In the genomic region with DNA sequence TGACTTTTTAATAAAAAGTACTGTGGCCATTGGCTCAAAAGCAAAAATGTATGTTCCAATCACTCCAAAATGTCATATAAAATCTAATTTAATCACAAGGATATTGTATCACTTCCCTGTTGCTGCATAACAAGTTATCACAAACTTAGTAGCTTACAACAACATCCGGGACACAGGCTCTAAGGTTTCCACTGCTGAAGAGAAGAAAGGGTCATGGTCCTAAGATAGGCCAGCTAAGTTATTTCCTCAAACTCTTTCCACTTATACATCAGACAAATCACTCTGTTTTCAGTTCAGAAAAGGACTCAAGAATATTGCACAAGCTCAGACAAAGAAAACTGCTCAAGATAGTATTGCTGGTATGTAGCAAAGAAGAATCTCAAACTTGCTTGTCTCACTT, we compare ENCODE assay signal across 40 cellular contexts.
"Had no signal": no experiment of that assay in that cellular context is flagged by ENCODE, and none has a peak within 500 bp of the region (broad histone marks: within the 10 kb centered on the region; RNA-seq: fewer than 3 reads in every experiment).

No MANE protein-coding gene starts in this region.

- H3K36me3 Mint-ChIP-seq: activated naive CD4-positive, alpha-beta T cell treated with anti-CD3 and anti-CD28 coated beads, Interleukin-2, amount 10 ng/mL, durations not matched to agents 7 days and 5 days; activated naive CD4-positive, alpha-beta T cell treated with anti-CD3 and anti-CD28 coated beads, Interleukin-2, amount 50 U/mL, for 24 hours; activated naive CD4-positive, alpha-beta T cell treated with anti-CD3 and anti-CD28 coated beads, Interleukin-2, amount 50 U/mL, for 72 hours; activated naive CD8-positive, alpha-beta T cell; activated naive CD8-positive, alpha-beta T cell treated with anti-CD3 and anti-CD28 coated beads for 36 hours; activated naive CD8-positive, alpha-beta T cell treated with anti-CD3 and anti-CD28 coated beads, Interleukin-2, amount 10 ng/mL, durations not matched to agents 7 days and 5 days; brain had no signal

- H3K36me3 ChIP-seq: adrenal gland, ascending aorta, brain microvascular endothelial cell, breast epithelium, cardiac muscle cell had no signal

- H3K27ac ChIP-seq: adrenal gland, ascending aorta, body of pancreas, brain microvascular endothelial cell, breast epithelium, cardiac muscle cell had no signal

- H3K4me3 ChIP-seq: adrenal gland, ascending aorta, body of pancreas, breast epithelium, cardiac muscle cell had no signal

- H3K4me3 Mint-ChIP-seq: activated naive CD4-positive, alpha-beta T cell treated with anti-CD3 and anti-CD28 coated beads for 36 hours; activated naive CD4-positive, alpha-beta T cell treated with anti-CD3 and anti-CD28 coated beads, Interleukin-2, amount 10 ng/mL, durations not matched to agents 7 days and 5 days; activated naive CD4-positive, alpha-beta T cell treated with anti-CD3 and anti-CD28 coated beads, Interleukin-2, amount 50 U/mL, for 24 hours; activated naive CD8-positive, alpha-beta T cell; activated naive CD8-positive, alpha-beta T cell treated with anti-CD3 and anti-CD28 coated beads for 36 hours; activated naive CD8-positive, alpha-beta T cell treated with anti-CD3 and anti-CD28 coated beads, Interleukin-2, amount 10 ng/mL, durations not matched to agents 7 days and 5 days; activated naive CD8-positive, alpha-beta T cell treated with anti-CD3 and anti-CD28 coated beads, Interleukin-2, amount 50 U/mL, for 24 hours; activated T-cell treated with anti-CD3 and anti-CD28 coated beads, Interleukin-2, amount 50 U/mL, for 24 hours; activated T-cell treated with anti-CD3 and anti-CD28 coated beads, Interleukin-2, amount 50 U/mL, for 4 hours; activated T-cell treated with anti-CD3 and anti-CD28 coated beads, Interleukin-2, amount 50 U/mL, for 72 hours; activated T-helper 1 cell treated with anti-CD3 and anti-CD28 coated beads, Interleukin-12 subunit alpha, Interleukin-12 subunit beta, Interleukin-2, Interleukin-4 antibody, amounts not matched to agents 30 ng/mL and 10 ng/mL and 1 ng/mL, durations not matched to agents 14 hours and 24 hours and 36 hours; activated T-helper 17 cell treated with anti-CD3 and anti-CD28 coated beads, Interleukin-2, amount 50 U/mL, for 72 hours; brain; central memory CD8-positive, alpha-beta T cell had no signal

- H3K4me1 Mint-ChIP-seq: activated naive CD4-positive, alpha-beta T cell treated with anti-CD3 and anti-CD28 coated beads, Interleukin-2, amount 10 ng/mL, durations not matched to agents 7 days and 5 days; activated naive CD4-positive, alpha-beta T cell treated with anti-CD3 and anti-CD28 coated beads, Interleukin-2, amount 50 U/mL, for 24 hours; activated naive CD8-positive, alpha-beta T cell treated with anti-CD3 and anti-CD28 coated beads for 36 hours; activated naive CD8-positive, alpha-beta T cell treated with anti-CD3 and anti-CD28 coated beads, Interleukin-2, amount 10 ng/mL, durations not matched to agents 7 days and 5 days; activated naive CD8-positive, alpha-beta T cell treated with anti-CD3 and anti-CD28 coated beads, Interleukin-2, amount 50 U/mL, for 24 hours; activated T-helper 17 cell treated with anti-CD3 and anti-CD28 coated beads, Interleukin-2, amount 50 U/mL, for 72 hours; brain; central memory CD8-positive, alpha-beta T cell had no signal

- H3K4me1 ChIP-seq: adrenal gland, ascending aorta, body of pancreas, breast epithelium had no signal

- H3K27me3 ChIP-seq: adrenal gland, ascending aorta, body of pancreas, brain microvascular endothelial cell, breast epithelium, cardiac muscle cell had no signal

- H3K27ac Mint-ChIP-seq: activated naive CD4-positive, alpha-beta T cell treated with anti-CD3 and anti-CD28 coated beads for 36 hours; activated naive CD4-positive, alpha-beta T cell treated with anti-CD3 and anti-CD28 coated beads, Interleukin-2, amount 10 ng/mL, durations not matched to agents 7 days and 5 days; activated naive CD4-positive, alpha-beta T cell treated with anti-CD3 and anti-CD28 coated beads, Interleukin-2, amount 50 U/mL, for 24 hours; activated naive CD4-positive, alpha-beta T cell treated with anti-CD3 and anti-CD28 coated beads, Interleukin-2, amount 50 U/mL, for 72 hours; activated naive CD8-positive, alpha-beta T cell; activated naive CD8-positive, alpha-beta T cell treated with anti-CD3 and anti-CD28 coated beads for 36 hours; activated naive CD8-positive, alpha-beta T cell treated with anti-CD3 and anti-CD28 coated beads, Interleukin-2, amount 10 ng/mL, durations not matched to agents 7 days and 5 days; activated naive CD8-positive, alpha-beta T cell treated with anti-CD3 and anti-CD28 coated beads, Interleukin-2, amount 50 U/mL, for 24 hours; activated T-cell treated with anti-CD3 and anti-CD28 coated beads, Interleukin-2, amount 50 U/mL, for 24 hours; activated T-cell treated with anti-CD3 and anti-CD28 coated beads, Interleukin-2, amount 50 U/mL, for 72 hours; activated T-helper 1 cell treated with anti-CD3 and anti-CD28 coated beads, Interleukin-12 subunit alpha, Interleukin-12 subunit beta, Interleukin-2, Interleukin-4 antibody, amounts not matched to agents 30 ng/mL and 10 ng/mL and 1 ng/mL, durations not matched to agents 14 hours and 24 hours and 36 hours; activated T-helper 17 cell treated with anti-CD3 and anti-CD28 coated beads, Interleukin-2, amount 50 U/mL, for 72 hours; activated T-helper 2 cell treated with anti-CD3 and anti-CD28 coated beads, Interferon-gamma antibody, Interleukin-2, Interleukin-4, amounts not matched to agents 10 μg/mL and 5 μg/mL and 100 μg/mL, durations not matched to agents 14 hours and 24 hours and 36 hours; brain had no signal

- H3K9me3 ChIP-seq: adrenal gland, ascending aorta, body of pancreas, breast epithelium had no signal

- H3K9me3 Mint-ChIP-seq: activated naive CD4-positive, alpha-beta T cell treated with anti-CD3 and anti-CD28 coated beads for 36 hours; activated naive CD4-positive, alpha-beta T cell treated with anti-CD3 and anti-CD28 coated beads, Interleukin-2, amount 10 ng/mL, durations not matched to agents 7 days and 5 days; activated naive CD4-positive, alpha-beta T cell treated with anti-CD3 and anti-CD28 coated beads, Interleukin-2, amount 50 U/mL, for 24 hours; activated naive CD4-positive, alpha-beta T cell treated with anti-CD3 and anti-CD28 coated beads, Interleukin-2, amount 50 U/mL, for 72 hours; activated naive CD8-positive, alpha-beta T cell treated with anti-CD3 and anti-CD28 coated beads for 36 hours; activated naive CD8-positive, alpha-beta T cell treated with anti-CD3 and anti-CD28 coated beads, Interleukin-2, amount 10 ng/mL, durations not matched to agents 7 days and 5 days; activated T-cell treated with anti-CD3 and anti-CD28 coated beads, Interleukin-2, amount 50 U/mL, for 24 hours; activated T-cell treated with anti-CD3 and anti-CD28 coated beads, Interleukin-2, amount 50 U/mL, for 4 hours; activated T-helper 1 cell treated with anti-CD3 and anti-CD28 coated beads, Interleukin-12 subunit alpha, Interleukin-12 subunit beta, Interleukin-2, Interleukin-4 antibody, amounts not matched to agents 30 ng/mL and 10 ng/mL and 1 ng/mL, durations not matched to agents 14 hours and 24 hours and 36 hours; activated T-helper 17 cell treated with anti-CD3 and anti-CD28 coated beads, Interleukin-2, amount 50 U/mL, for 72 hours; activated T-helper 2 cell treated with anti-CD3 and anti-CD28 coated beads, Interferon-gamma antibody, Interleukin-2, Interleukin-4, amounts not matched to agents 10 μg/mL and 5 μg/mL and 100 μg/mL, durations not matched to agents 14 hours and 24 hours and 36 hours; brain had no signal

- DNase-seq: activated effector memory CD4-positive, alpha-beta T cell treated with anti-CD3 and anti-CD28 coated beads, Interleukin-2, amount 50 U/mL, for 16 hours; activated effector memory CD4-positive, alpha-beta T cell treated with Interleukin-2 at 50 U/mL for 16 hours; activated gamma-delta T cell; activated gamma-delta T cell treated with Interleukin-2 at 50 U/mL for 16 hours; activated naive CD4-positive, alpha-beta T cell; activated naive CD4-positive, alpha-beta T cell treated with anti-CD3 and anti-CD28 coated beads for 36 hours; activated naive CD4-positive, alpha-beta T cell treated with anti-CD3 and anti-CD28 coated beads, Interleukin-2, amount 10 ng/mL, durations not matched to agents 7 days and 5 days; activated naive CD4-positive, alpha-beta T cell treated with anti-CD3 and anti-CD28 coated beads, Interleukin-2, amount 50 U/mL, for 16 hours; activated naive CD4-positive, alpha-beta T cell treated with Interleukin-2 at 50 U/mL for 16 hours; activated naive CD8-positive, alpha-beta T cell treated with anti-CD3 and anti-CD28 coated beads for 36 hours; activated naive CD8-positive, alpha-beta T cell treated with anti-CD3 and anti-CD28 coated beads, Interleukin-2, amount 10 ng/mL, durations not matched to agents 7 days and 5 days; activated naive CD8-positive, alpha-beta T cell treated with anti-CD3 and anti-CD28 coated beads, Interleukin-2, amount 50 U/mL, for 24 hours; activated T-cell treated with anti-CD3 and anti-CD28 coated beads, Interleukin-2, amount 50 U/mL, for 1 hour; activated T-cell treated with anti-CD3 and anti-CD28 coated beads, Interleukin-2, amount 50 U/mL, for 24 hours; activated T-cell treated with anti-CD3 and anti-CD28 coated beads, Interleukin-2, amount 50 U/mL, for 4 hours; activated T-cell treated with anti-CD3 and anti-CD28 coated beads, Interleukin-2, amount 50 U/mL, for 48 hours; activated T-cell treated with anti-CD3 and anti-CD28 coated beads, Interleukin-2, amount 50 U/mL, for 72 hours; adrenal gland; amniotic stem cell; amygdala; anterior cingulate cortex; aorta; body of pancreas; brain microvascular endothelial cell; caudate nucleus; central memory CD4-positive, alpha-beta T cell; cerebellar nuclear complex had no signal

- FAIRE-seq: astrocyte, bronchial epithelial cell had no signal

- ATAC-seq: activated naive CD4-positive, alpha-beta T cell treated with anti-CD3 and anti-CD28 coated beads, Interleukin-2, amount 50 U/mL, for 72 hours; activated naive CD8-positive, alpha-beta T cell treated with anti-CD3 and anti-CD28 coated beads, Interleukin-2, amount 50 U/mL, for 24 hours; activated T-cell treated with anti-CD3 and anti-CD28 coated beads, Interleukin-2, amount 50 U/mL, for 4 hours; activated T-cell treated with anti-CD3 and anti-CD28 coated beads, Interleukin-2, amount 50 U/mL, for 72 hours; activated T-helper 17 cell treated with anti-CD3 and anti-CD28 coated beads, Interleukin-2, amount 50 U/mL, for 72 hours; body of pancreas had no signal

- H3K27me3 Mint-ChIP-seq: activated naive CD4-positive, alpha-beta T cell treated with anti-CD3 and anti-CD28 coated beads, Interleukin-2, amount 10 ng/mL, durations not matched to agents 7 days and 5 days; brain had no signal
